8 cellular contexts compared by ENCODE assay signal in genomic region chr13:110593430-110594130, GRCh38. TPM values are rescaled to one million over a fixed set of nuclear protein-coding genes. Genes with fewer than 3 reads are reported as not detected.
DNase-seq lines count a peak whose midpoint lies in the region; ATAC-seq, FAIRE-seq and TF ChIP-seq lines count a peak whose summit lies in the region.

No MANE protein-coding gene starts in this region.

- DNase-seq in CD14-positive monocyte (ENCODE audit: low spot score) (no peak), NCI-H1417 treated with DMSO at 0.1 percent for 48 hours (lab: John Stamatoyannopoulos, UW) (peak; percentile 21), WTC11 (ENCODE audit: low spot score) (no peak), heart right ventricle (no peak), small intestine (peak; percentile 78)

- H3K4me3 Mint-ChIP-seq in CD14-positive monocyte (no peak overlapping the region), WTC11 (no peak overlapping the region)

- intact Hi-C loops in CD14-positive monocyte (cut with micrococcal nuclease) (loop anchor here in 1 of 2 donors (5.0 to 10.0 kb wide), 2 partner anchors 224 to 631 kb away; no protein-coding TSS in a partner anchor), heart right ventricle (cut with DNase I) (loop anchor here (1.0 to 10.0 kb wide), 7 partner anchors 91 to 461 kb away; no protein-coding TSS in a partner anchor)

- H3K9me3 Mint-ChIP-seq in CD14-positive monocyte (no peaks in the 10 kb centered on the region), WTC11 (no peaks in the 10 kb centered on the region)

- TF ChIP-seq CTCF in CD14-positive monocyte (IDR thresholded peaks at IDR 0.05) = peak; percentile 76
- TF ChIP-seq CTCF in WTC11 (IDR thresholded peaks at IDR 0.05) = no peak
- TF ChIP-seq CTCF in heart right ventricle (IDR thresholded peaks at IDR 0.05) = peak; percentile 36 to 79 (median 68)

- H3K4me1 Mint-ChIP-seq in CD14-positive monocyte (no peaks in the 10 kb centered on the region), WTC11 (peaks cover 17% of the 10 kb centered on the region)

- H3K27me3 ChIP-seq in heart right ventricle (no peaks in the 10 kb centered on the region), small intestine (ENCODE audit: control insufficient read depth in 2 of 2, insufficient read depth in 2 of 2, low read length in 2 of 2) (no peaks in the 10 kb centered on the region)

- H3K9me3 ChIP-seq in heart right ventricle (no peaks in the 10 kb centered on the region), small intestine (ENCODE audit: control insufficient read depth, low read depth) (no peaks in the 10 kb centered on the region)

- H3K36me3 Mint-ChIP-seq in CD14-positive monocyte = no peaks in the 10 kb centered on the region
- H3K36me3 Mint-ChIP-seq in WTC11 = no peaks in the 10 kb centered on the region

- no peak for FAIRE-seq in small intestine (lab: Jason Lieb, UNC)

- H3K4me1 ChIP-seq in heart right ventricle = no peaks in the 10 kb centered on the region
- no peaks in the 10 kb centered on the region for H3K4me1 ChIP-seq in small intestine (ENCODE audit: control insufficient read depth in 2 of 2, insufficient read depth in 1 of 2, low read depth in 1 of 2, low read length in 1 of 2)

- 43 to 47% methylated on average over 6 of the region's 6 CpGs for WGBS in heart right ventricle, 2 donors
- 43 to 47% (median 45%) methylated on average over 6 of the region's 6 CpGs for WGBS in small intestine, 3 donors

- peaks cover 0 to 3% (median 2%) of the 10 kb centered on the region in 3 donors for H3K27me3 Mint-ChIP-seq in CD14-positive monocyte (ENCODE audit: low read depth in 3 of 3)
- no peaks in the 10 kb centered on the region for H3K27me3 Mint-ChIP-seq in WTC11 (ENCODE audit: low read depth)

- CTCF ChIA-PET in WTC11 (lab: Charles Lee) = interaction anchor here (0.6 to 1.7 kb wide), 12 partner anchors 10 to 851 kb away, joined by 3 to 9 read pairs (median 3); partner anchors contain the start of gene NAXD

- H3K36me3 ChIP-seq in heart right ventricle (no peaks in the 10 kb centered on the region), small intestine (ENCODE audit: control insufficient read depth in 2 of 2, insufficient read depth in 2 of 2, low read length in 2 of 2) (no peaks in the 10 kb centered on the region)

- H3K27ac ChIP-seq in heart right ventricle = no peak overlapping the region
- no peak overlapping the region for H3K27ac ChIP-seq in small intestine (ENCODE audit: low read depth in 1 of 2, low read length in 1 of 2)

- POLR2A ChIA-PET in WTC11 (lab: Charles Lee) = no interaction called here

- ATAC-seq in GM18498 (IDR thresholded peaks at IDR 0.05; ENCODE audit: unreplicated experiment) (peak; percentile 75), HG02610 (IDR thresholded peaks at IDR 0.05; ENCODE audit: unreplicated experiment) (peak; percentile 80), WTC11 (peak; percentile 80), heart right ventricle (peak; percentile 68 to 93 (median 86)), HG03025 (IDR thresholded peaks at IDR 0.05; ENCODE audit: low FRiP score, unreplicated experiment) (no peak)

- peak overlapping the region in 1 of 7 donors; percentile 66 for H3K27ac Mint-ChIP-seq in CD14-positive monocyte
- H3K27ac Mint-ChIP-seq in WTC11 = no peak overlapping the region

- H3K4me3 ChIP-seq in heart right ventricle = no peak overlapping the region
- H3K4me3 ChIP-seq in small intestine (ENCODE audit: low read depth in 1 of 2, low read length in 2 of 2) = no peak overlapping the region

TF ChIP-seq in WTC11, 78 proteins besides CTCF, POLR2A, EP300 and RAD21:
- TF ChIP-seq NR1H2 (CRISPR knock-in tag; IDR thresholded peaks at IDR 0.05) = no peak
- TF ChIP-seq ZNF425 (CRISPR knock-in tag; conservative IDR thresholded peaks at IDR 0.05) = no peak
- no peak for TF ChIP-seq ATF1 (CRISPR knock-in tag; IDR thresholded peaks at IDR 0.05)
- TF ChIP-seq NFYB (CRISPR knock-in tag; conservative IDR thresholded peaks at IDR 0.05; ENCODE audit: low read depth) = no peak
- no peak for TF ChIP-seq ZNF219 (CRISPR knock-in tag; IDR thresholded peaks at IDR 0.05; ENCODE audit: borderline replicate concordance)
- TF ChIP-seq GTF2I (CRISPR knock-in tag; conservative IDR thresholded peaks at IDR 0.05) = no peak
- TF ChIP-seq RORB (CRISPR knock-in tag; IDR thresholded peaks at IDR 0.05) = no peak
- TF ChIP-seq ZNF396 (CRISPR knock-in tag; IDR thresholded peaks at IDR 0.05; ENCODE audit: borderline replicate concordance) = no peak
- TF ChIP-seq ZNF232 (CRISPR knock-in tag; IDR thresholded peaks at IDR 0.05) = no peak

RNA-seq across cellular contexts. Expression of gene NAXD, which starts 21.8 kb away (rescaled TPM):
- polyA plus RNA-seq in CD14-positive monocyte (1 to 10 TPM; 7.4 to 8.5 TPM), heart right ventricle (10 to 100 TPM; 22.1 to 43.4 TPM), small intestine (10 to 100 TPM; 30.1 to 59.3 (median 37.0) TPM)
- total RNA-seq in WTC11 (2021) (26.8 to 29.3 TPM (median 27.9 TPM) in 3 replicates), heart right ventricle (10 to 100 TPM; 24.7 to 33.9 (median 27.8) TPM)

RNA-seq across cellular contexts. Expression of gene RAB20, which starts 32.1 kb away (rescaled TPM):
- polyA plus RNA-seq in CD14-positive monocyte = 10 to 100 TPM; 37.8 to 43.1 TPM
- 14.3 to 19.0 TPM (median 18.6 TPM) in 3 replicates for total RNA-seq in WTC11 (2021)
- 10 to 100 TPM in 9 of 10 donors, 1 to 10 TPM in 1; 9.4 to 40.8 (median 12.5) TPM for total RNA-seq in heart right ventricle
- polyA plus RNA-seq in heart right ventricle = 10 to 100 TPM in 1 of 2 donors, 1 to 10 TPM in 1; 5.4 to 15.3 TPM
- 10 to 100 TPM; 39.1 to 63.0 (median 56.4) TPM for polyA plus RNA-seq in small intestine

Comparison
In these comparisons a context has a peak if more than half of its experiments do, and no peak if none do; other contexts are left out.
1. DNase-seq: peak in NCI-H1417 treated with DMSO at 0.1 percent for 48 hours (single experiment) and small intestine (single experiment); none in CD14-positive monocyte (single experiment), WTC11 (single experiment) and heart right ventricle (0 of 2).